In the genomic region with DNA sequence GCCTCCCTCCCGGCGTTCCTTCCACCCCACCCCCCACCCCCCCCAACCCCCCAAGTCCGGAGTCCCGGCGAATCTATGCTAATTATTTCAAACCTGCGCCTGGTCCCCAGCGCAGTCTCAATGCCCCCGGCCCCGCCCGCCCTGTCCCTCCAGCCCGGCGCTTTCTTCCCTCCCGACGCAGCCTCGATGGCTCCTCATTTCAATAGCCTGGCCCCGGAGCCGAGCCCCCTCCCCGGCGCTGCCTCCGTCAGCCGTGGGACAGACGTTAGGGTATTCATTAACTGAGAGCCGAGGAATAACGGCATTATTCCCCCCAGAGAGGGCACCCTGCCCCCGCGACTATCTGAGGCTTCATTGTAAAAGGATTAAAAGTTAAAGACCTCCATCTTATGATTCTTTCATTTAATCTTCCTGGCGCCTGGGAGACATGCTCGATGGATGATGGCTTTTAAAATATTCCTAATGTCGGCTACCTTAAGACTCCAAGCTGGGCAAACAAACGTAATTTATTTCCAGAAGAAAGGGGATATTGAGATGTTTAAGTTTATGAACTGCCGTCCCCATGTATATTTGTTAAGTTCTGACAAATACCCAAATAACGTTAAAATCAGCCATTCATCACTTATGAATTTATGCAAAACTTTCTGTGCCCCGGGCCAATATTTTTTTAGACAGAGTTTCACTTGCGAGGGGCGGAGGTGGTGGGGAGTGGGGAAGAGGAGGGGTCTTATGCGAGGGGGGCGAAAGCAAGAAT, we compare ENCODE assay signal across 1 cellular context.
TF ChIP-seq lines count a peak whose summit lies in the region.

No MANE protein-coding gene starts in this region.

TF ChIP-seq in SK-N-SH treated with all-trans-retinoic acid at 6 μM for 48 hours, 23 proteins besides CTCF, POLR2A, EP300 and RAD21 (continued from another document):
- no peak for TF ChIP-seq ZFP30 (CRISPR knock-in tag; IDR thresholded peaks at IDR 0.05)
